In the genomic region with DNA sequence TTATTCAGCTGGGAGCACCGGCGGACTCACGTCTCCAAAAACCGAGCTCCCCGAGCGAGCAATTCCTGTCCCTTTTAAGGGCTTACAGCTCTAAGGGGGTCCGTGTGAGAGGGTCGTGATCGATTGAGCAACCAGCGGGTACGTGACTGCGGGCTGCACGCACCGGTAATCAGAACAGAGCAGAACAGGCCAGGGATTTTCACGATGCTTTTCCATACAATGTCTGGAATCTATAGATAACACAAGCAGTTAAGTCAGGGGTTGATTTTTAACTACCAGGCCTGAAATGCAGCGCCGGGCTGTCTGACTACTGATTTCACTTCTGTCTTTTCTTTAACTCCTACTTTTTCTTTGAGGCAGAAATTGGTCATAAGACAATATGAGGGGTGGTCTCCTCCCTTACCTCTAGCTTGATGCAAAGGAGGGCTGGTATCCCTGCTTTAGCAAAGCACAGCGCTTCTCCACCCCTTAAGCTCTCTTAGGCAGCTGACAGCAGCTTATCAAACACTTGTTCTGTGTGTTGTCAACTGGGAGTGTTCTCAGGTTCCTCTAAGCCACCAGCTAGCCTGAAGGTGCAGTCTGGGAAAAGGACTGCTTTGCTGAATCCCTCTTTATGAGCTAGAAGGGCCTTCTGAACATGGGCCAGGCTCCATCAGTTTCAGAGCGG, we compare ENCODE assay signal across 1 cellular context.
TF ChIP-seq lines count a peak whose summit lies in the region.
"Not testable (repeated sequence)": the region's sequence is repeated elsewhere in the genome, so short reads cannot be mapped to it uniquely, and the experiment has no call there.

No MANE protein-coding gene starts in this region.

TF ChIP-seq in K562, 482 proteins besides CTCF, POLR2A, EP300 and RAD21 (continued from another document):
- TF ChIP-seq, protein P1, sequence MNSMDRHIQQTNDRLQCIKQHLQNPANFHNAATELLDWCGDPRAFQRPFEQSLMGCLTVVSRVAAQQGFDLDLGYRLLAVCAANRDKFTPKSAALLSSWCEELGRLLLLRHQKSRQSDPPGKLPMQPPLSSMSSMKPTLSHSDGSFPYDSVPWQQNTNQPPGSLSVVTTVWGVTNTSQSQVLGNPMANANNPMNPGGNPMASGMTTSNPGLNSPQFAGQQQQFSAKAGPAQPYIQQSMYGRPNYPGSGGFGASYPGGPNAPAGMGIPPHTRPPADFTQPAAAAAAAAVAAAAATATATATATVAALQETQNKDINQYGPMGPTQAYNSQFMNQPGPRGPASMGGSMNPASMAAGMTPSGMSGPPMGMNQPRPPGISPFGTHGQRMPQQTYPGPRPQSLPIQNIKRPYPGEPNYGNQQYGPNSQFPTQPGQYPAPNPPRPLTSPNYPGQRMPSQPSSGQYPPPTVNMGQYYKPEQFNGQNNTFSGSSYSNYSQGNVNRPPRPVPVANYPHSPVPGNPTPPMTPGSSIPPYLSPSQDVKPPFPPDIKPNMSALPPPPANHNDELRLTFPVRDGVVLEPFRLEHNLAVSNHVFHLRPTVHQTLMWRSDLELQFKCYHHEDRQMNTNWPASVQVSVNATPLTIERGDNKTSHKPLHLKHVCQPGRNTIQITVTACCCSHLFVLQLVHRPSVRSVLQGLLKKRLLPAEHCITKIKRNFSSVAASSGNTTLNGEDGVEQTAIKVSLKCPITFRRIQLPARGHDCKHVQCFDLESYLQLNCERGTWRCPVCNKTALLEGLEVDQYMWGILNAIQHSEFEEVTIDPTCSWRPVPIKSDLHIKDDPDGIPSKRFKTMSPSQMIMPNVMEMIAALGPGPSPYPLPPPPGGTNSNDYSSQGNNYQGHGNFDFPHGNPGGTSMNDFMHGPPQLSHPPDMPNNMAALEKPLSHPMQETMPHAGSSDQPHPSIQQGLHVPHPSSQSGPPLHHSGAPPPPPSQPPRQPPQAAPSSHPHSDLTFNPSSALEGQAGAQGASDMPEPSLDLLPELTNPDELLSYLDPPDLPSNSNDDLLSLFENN (IDR thresholded peaks at IDR 0.05; ENCODE audit: low read depth in 2 of 2, low read length in 2 of 2), result peak in 1 of 2 experiments; percentile 63; a peak in 2 of 4 replicates
- TF ChIP-seq STAT5A (IDR thresholded peaks at IDR 0.05; ENCODE audit: borderline replicate concordance, low read length), result peak; percentile 39; the same call in 1 of the 2 replicates
- peak; percentile 93 for TF ChIP-seq CBFA2T2 (conservative IDR thresholded peaks at IDR 0.05)
- TF ChIP-seq SREBF2 (CRISPR knock-in tag; IDR thresholded peaks at IDR 0.05), result 0 out of 2 replicates have a peak, but pooled peaks have one; percentile 8
- TF ChIP-seq PML (IDR thresholded peaks at IDR 0.05; ENCODE audit: low read length), result peak; percentile 70
- peak; percentile 95 for TF ChIP-seq TAL1 (IDR thresholded peaks at IDR 0.05)
- peak; percentile 68 for TF ChIP-seq BCOR (IDR thresholded peaks at IDR 0.05)
- 0 out of 2 replicates have a peak, but pooled peaks have one; percentile 52 for TF ChIP-seq DMBX1 (CRISPR knock-in tag; IDR thresholded peaks at IDR 0.05; ENCODE audit: borderline replicate concordance)
- TF ChIP-seq ATF3 (IDR thresholded peaks at IDR 0.05), result peak; percentile 57; the same call in 1 of the 2 replicates
- TF ChIP-seq ATF3 (CRISPR knock-in tag; conservative IDR thresholded peaks at IDR 0.05); TEAD4 (CRISPR knock-in tag; IDR thresholded peaks at IDR 0.05; ENCODE audit: borderline replicate concordance): not testable (repeated sequence)
- peak; percentile 97 for TF ChIP-seq ARID1B (IDR thresholded peaks at IDR 0.05)
- TF ChIP-seq MTA3 (IDR thresholded peaks at IDR 0.05; ENCODE audit: borderline replicate concordance), result 0 out of 2 replicates have a peak, but pooled peaks have one; percentile 60
- peak; percentile 86 for TF ChIP-seq TEAD4 (IDR thresholded peaks at IDR 0.05; ENCODE audit: low read length)
- TF ChIP-seq CHAMP1 (IDR thresholded peaks at IDR 0.05), result peak; percentile 22; the same call in 1 of the 2 replicates
TF ChIP-seq in K562: peak in this region for 77; not testable (repeated sequence) for 405.
